8 cellular contexts compared by ENCODE assay signal in genomic region chr7:44583145-44583544, GRCh38. TPM values are rescaled to one million over a fixed set of nuclear protein-coding genes. Genes with fewer than 3 reads are reported as not detected.
DNase-seq lines count a peak whose midpoint lies in the region; ATAC-seq and TF ChIP-seq lines count a peak whose summit lies in the region.

No MANE protein-coding gene starts in this region.

- H3K9ac ChIP-seq in OCI-LY3 (ENCODE audit: low read length) (peak overlapping the region; percentile 94), neural progenitor cell (no peak overlapping the region)

- H3K4me3 Mint-ChIP-seq in effector memory CD8-positive, alpha-beta T cell, result peak overlapping the region; percentile 81 to 82
- peak overlapping the region; percentile 90 for H3K4me3 Mint-ChIP-seq in neural progenitor cell

- H3K4me2 ChIP-seq in OCI-LY3 (ENCODE audit: low read length) (peak overlapping the region; percentile 85), neural progenitor cell (peak overlapping the region; percentile 72)

- peaks cover 23% of the 10 kb centered on the region for H3F3A ChIP-seq in neural progenitor cell (ENCODE audit: low read depth)

- H3K9me3 Mint-ChIP-seq in effector memory CD8-positive, alpha-beta T cell, result no peaks in the 10 kb centered on the region
- no peaks in the 10 kb centered on the region for H3K9me3 Mint-ChIP-seq in neural progenitor cell

- H3K9me3 ChIP-seq in OCI-LY3 (ENCODE audit: insufficient read depth, low read length) (no peaks in the 10 kb centered on the region), neural progenitor cell (ENCODE audit: low read depth) (no peaks in the 10 kb centered on the region)

- H3K36me3 ChIP-seq in OCI-LY3 (replicated peaks; ENCODE audit: low read depth, low read length) (peaks cover 22% of the 10 kb centered on the region), neural progenitor cell (no peaks in the 10 kb centered on the region)

- H2AFZ ChIP-seq in OCI-LY3 (ENCODE audit: low read depth, low read length), result no peak overlapping the region
- peak overlapping the region; percentile 45 for H2AFZ ChIP-seq in neural progenitor cell (replicated peaks)

- TF ChIP-seq CTCF in C4-2B (conservative IDR thresholded peaks at IDR 0.05) (no peak), OCI-LY3 (IDR thresholded peaks at IDR 0.05; ENCODE audit: low read depth, low read length) (no peak), neural progenitor cell (IDR thresholded peaks at IDR 0.05) (no peak), GM13976 (IDR thresholded peaks at IDR 0.05; ENCODE audit: borderline replicate concordance, control extremely low read depth, extremely low read depth, insufficient read depth, missing control alignments) (no peak)

- ATAC-seq in effector memory CD8-positive, alpha-beta T cell (replicated peaks), result no peak

- H3K36me3 Mint-ChIP-seq in effector memory CD8-positive, alpha-beta T cell (ENCODE audit: insufficient read depth), result peaks cover 45% of the 10 kb centered on the region
- H3K36me3 Mint-ChIP-seq in neural progenitor cell, result peaks cover 16% of the 10 kb centered on the region

- H3K4me1 Mint-ChIP-seq in effector memory CD8-positive, alpha-beta T cell (ENCODE audit: low read depth in 2 of 2), result peaks cover 29 to 36% of the 10 kb centered on the region in 2 donors
- peaks cover 23% of the 10 kb centered on the region for H3K4me1 Mint-ChIP-seq in neural progenitor cell

- H3K27ac Mint-ChIP-seq in effector memory CD8-positive, alpha-beta T cell, result peak overlapping the region; percentile 94 to 96
- H3K27ac Mint-ChIP-seq in neural progenitor cell, result peak overlapping the region; percentile 92

- peak overlapping the region; percentile 93 for H3K4me3 ChIP-seq in OCI-LY3 (ENCODE audit: low read length)
- H3K4me3 ChIP-seq in neural progenitor cell, result peak overlapping the region; percentile 60

- H4K20me1 ChIP-seq in OCI-LY3 (ENCODE audit: insufficient read depth, low read length) (peaks cover 3% of the 10 kb centered on the region; the same call in 1 of the 2 replicates), neural progenitor cell (ENCODE audit: low read depth) (peaks cover 9% of the 10 kb centered on the region)

- in situ Hi-C loops in GM13976 (cut with MboI; ENCODE audit: low sequenced_read_pairs, unreplicated experiment), result loop anchor here (10.0 to 25.0 kb wide), 2 partner anchors 179 to 552 kb away; no protein-coding TSS in a partner anchor

- no peak for DNase-seq in effector memory CD8-positive, alpha-beta T cell
- DNase-seq in neural progenitor cell (ENCODE audit: low spot score) (no peak), DMS 273 (lab: John Stamatoyannopoulos, UW; ENCODE audit: unreplicated experiment) (no peak), DMS153 (lab: John Stamatoyannopoulos, UW) (no peak), GM13976 (ENCODE audit: low spot score) (no peak)
- no peak for DNase-seq in stimulated activated CD4-positive, alpha-beta T cell treated with anti-CD3 and anti-CD28 coated beads, Interleukin-12 subunit alpha, Interleukin-12 subunit beta, amount 100 ng/mL, for 4 hours

- H3K27me3 ChIP-seq in OCI-LY3 (ENCODE audit: low read depth, low read length) (no peaks in the 10 kb centered on the region), neural progenitor cell (no peaks in the 10 kb centered on the region)

- H3K79me2 ChIP-seq in OCI-LY3 (ENCODE audit: low read length), result peaks cover 29% of the 10 kb centered on the region
- peaks cover 24% of the 10 kb centered on the region for H3K79me2 ChIP-seq in neural progenitor cell (ENCODE audit: low read depth)

- peaks cover 9% of the 10 kb centered on the region for H3K4me1 ChIP-seq in OCI-LY3 (ENCODE audit: low read length)
- peaks cover 9% of the 10 kb centered on the region for H3K4me1 ChIP-seq in neural progenitor cell

- H3K27me3 Mint-ChIP-seq in effector memory CD8-positive, alpha-beta T cell, result no peaks in the 10 kb centered on the region
- no peaks in the 10 kb centered on the region for H3K27me3 Mint-ChIP-seq in neural progenitor cell (ENCODE audit: insufficient read depth, low read depth)

- H3K27ac ChIP-seq in C4-2B (peak overlapping the region; percentile 98), OCI-LY3 (ENCODE audit: low read length) (no peak overlapping the region), neural progenitor cell (no peak overlapping the region)

RNA-seq across cellular contexts. Expression of gene TMED4, which starts 1.1 kb away (rescaled TPM):
- total RNA-seq in neural progenitor cell (ENCODE audit: low replicate concordance), result 95.8 and 222 TPM in 2 replicates

RNA-seq across cellular contexts. Expression of gene DDX56, which starts 9.4 kb away (rescaled TPM):
- 61.0 and 67.5 TPM in 2 replicates for total RNA-seq in neural progenitor cell (ENCODE audit: low replicate concordance)

RNA-seq across cellular contexts. Expression of gene OGDH, which starts 23.3 kb away (rescaled TPM):
- total RNA-seq in neural progenitor cell (ENCODE audit: low replicate concordance), result 25.2 and 54.4 TPM in 2 replicates

RNA-seq across cellular contexts. Expression of gene NPC1L1, which starts 42.0 kb away (rescaled TPM):
- total RNA-seq in neural progenitor cell (ENCODE audit: low replicate concordance), result 0.09 TPM in 1 of 2 replicates, not detected in the other
